In genomic region chr5:87844449-87844848, GRCh38 we compare ENCODE assay signal across 17 cellular contexts.
A peak's percentile ranks its signal among the peaks of the same experiment; 100 is the strongest.
DNase-seq lines count a peak whose midpoint lies in the region; ATAC-seq and TF ChIP-seq lines count a peak whose summit lies in the region.
"Had no signal": no experiment of that assay in that cellular context is flagged by ENCODE, and none has a peak within 500 bp of the region (broad histone marks: within the 10 kb centered on the region; RNA-seq: fewer than 3 reads in every experiment).

No MANE protein-coding gene starts in this region.

- ATAC-seq in PC-3 (peak; percentile 59), right lobe of liver (peak; percentile 76 to 94 (median 79)), GM21723 (IDR thresholded peaks at IDR 0.05; ENCODE audit: unreplicated experiment) (no peak), HG02973 (IDR thresholded peaks at IDR 0.05; ENCODE audit: unreplicated experiment) (no peak)

- no peaks in the 10 kb centered on the region for H3K36me3 ChIP-seq in PC-3 (ENCODE audit: low read depth, low read length)
- no peaks in the 10 kb centered on the region for H3K36me3 ChIP-seq in right lobe of liver
- H3K36me3 ChIP-seq: BE2C, Peyer's patch had no signal

- TF ChIP-seq POLR2A in right lobe of liver (IDR thresholded peaks at IDR 0.05), result no peak

- peaks cover 11% of the 10 kb centered on the region; the same call in 1 of the 2 replicates for H3K4me1 ChIP-seq in PC-3 (ENCODE audit: insufficient read depth, low read length)
- peaks cover 0 to 8% (median 0%) of the 10 kb centered on the region in 4 donors for H3K4me1 ChIP-seq in right lobe of liver
- H3K4me1 ChIP-seq: BE2C, Peyer's patch had no signal

- TF ChIP-seq CTCF in LNCaP clone FGC (IDR thresholded peaks at IDR 0.05; ENCODE audit: control insufficient read depth, extremely low read depth, insufficient read depth) (peak; percentile 58), PC-3 (conservative IDR thresholded peaks at IDR 0.05; ENCODE audit: low read depth, low read length) (peak; percentile 68), right lobe of liver (IDR thresholded peaks at IDR 0.05) (peak; percentile 25 to 46 (median 35))

- no peaks in the 10 kb centered on the region for H4K20me1 ChIP-seq in PC-3 (ENCODE audit: low read length)

- POLR2A ChIA-PET in PC-3 (lab: Charles Lee; ENCODE audit: unreplicated experiment), result no interaction called here

- DNase-seq in G401 (ENCODE audit: low spot score) (peak; percentile 10), LNCaP clone FGC (ENCODE audit: low read depth) (no peak), PC-3 (peak; percentile 31), right lobe of liver (no peak), nucleus accumbens (lab: John Stamatoyannopoulos, UW) (no peak)
- DNase-seq: BE2C; CD4-positive, alpha-beta memory T cell; DMS79 treated with DMSO at 0.1 percent for 48 hours; GDM1; GOT3; NCI-H1417 treated with DMSO at 0.1 percent for 48 hours; NCI-H1930; Peyer's patch; SHP77 treated with DMSO at 0.1 percent for 48 hours had no signal

- in situ Hi-C loops in G401 (cut with HindIII; ENCODE audit: low sequenced_read_pairs), result no loop called here

- H3K9me3 ChIP-seq in PC-3 (ENCODE audit: low read length) (0 out of 2 replicates have a peak, but pooled peaks cover under 1% of the 10 kb centered on the region), right lobe of liver (no peaks in the 10 kb centered on the region)
- H3K9me3 ChIP-seq: BE2C, Peyer's patch had no signal

- no peak overlapping the region for H3K27ac ChIP-seq in PC-3 (ENCODE audit: low read length)
- no peak overlapping the region for H3K27ac ChIP-seq in right lobe of liver
- H3K27ac ChIP-seq: KMS-11, Peyer's patch had no signal

- no peak overlapping the region for H2AFZ ChIP-seq in PC-3 (ENCODE audit: low read length)

- no peaks in the 10 kb centered on the region for H3K27me3 ChIP-seq in PC-3 (ENCODE audit: low read length)
- no peaks in the 10 kb centered on the region for H3K27me3 ChIP-seq in right lobe of liver
- H3K27me3 ChIP-seq: BE2C, Peyer's patch had no signal

- no peaks in the 10 kb centered on the region for H3F3A ChIP-seq in PC-3 (ENCODE audit: low read length, unreplicated experiment)

- H3K9ac ChIP-seq in PC-3 (ENCODE audit: low read length), result no peak overlapping the region
- H3K9ac ChIP-seq: KMS-11 had no signal

- no TSS peak for BruUV-seq in PC-3 (replicated peaks; lab: Mats Ljungman, UMichigan)

- H3K4me2 ChIP-seq in PC-3 (ENCODE audit: low read length), result no peak overlapping the region
- H3K4me2 ChIP-seq: KMS-11 had no signal

- CTCF ChIA-PET in PC-3 (lab: Charles Lee), result interaction anchor here (0.6 to 0.7 kb wide), 3 partner anchors 9 to 289 kb away, joined by 3 to 5 read pairs (median 3); no protein-coding TSS in a partner anchor

- H3K4me3 ChIP-seq in LNCaP clone FGC (ENCODE audit: low read depth, low read length), result no peak overlapping the region
- no peak overlapping the region for H3K4me3 ChIP-seq in PC-3 (ENCODE audit: low read length)
- H3K4me3 ChIP-seq in right lobe of liver, result no peak overlapping the region
- H3K4me3 ChIP-seq: Peyer's patch had no signal

- no peaks in the 10 kb centered on the region for H3K79me2 ChIP-seq in PC-3 (ENCODE audit: low read length)

- intact Hi-C loops in PC-3 (cut with micrococcal nuclease) (loop anchor here (1.0 to 10.0 kb wide), 2 partner anchors 63 to 420 kb away; no protein-coding TSS in a partner anchor), right lobe of liver (cut with DNase I) (no loop called here)

- WGBS in right lobe of liver (ENCODE audit: insufficient coverage, low coverage, low lambda C conversion rate, missing lambda C conversion rate), result 55% methylated on average over 1 of the region's 1 CpG

- no peaks in the 10 kb centered on the region for H3K9me2 ChIP-seq in PC-3 (replicated peaks; ENCODE audit: low read length)

Comparison
In these comparisons a context has a peak if more than half of its experiments do, and no peak if none do; other contexts are left out.
1. DNase-seq: peak in G401 (single experiment) and PC-3 (single experiment); none in LNCaP clone FGC (single experiment), right lobe of liver (0 of 3) and nucleus accumbens (0 of 56).
2. ATAC-seq: peak in PC-3 (single experiment) and right lobe of liver (4 of 4); none in GM21723 (single experiment) and HG02973 (single experiment).
3. Peak in every context shown above with its lines, with median percentiles within 50 percentile points of each other: CTCF ChIP-seq.